17 cellular contexts compared by ENCODE assay signal in the genomic region with DNA sequence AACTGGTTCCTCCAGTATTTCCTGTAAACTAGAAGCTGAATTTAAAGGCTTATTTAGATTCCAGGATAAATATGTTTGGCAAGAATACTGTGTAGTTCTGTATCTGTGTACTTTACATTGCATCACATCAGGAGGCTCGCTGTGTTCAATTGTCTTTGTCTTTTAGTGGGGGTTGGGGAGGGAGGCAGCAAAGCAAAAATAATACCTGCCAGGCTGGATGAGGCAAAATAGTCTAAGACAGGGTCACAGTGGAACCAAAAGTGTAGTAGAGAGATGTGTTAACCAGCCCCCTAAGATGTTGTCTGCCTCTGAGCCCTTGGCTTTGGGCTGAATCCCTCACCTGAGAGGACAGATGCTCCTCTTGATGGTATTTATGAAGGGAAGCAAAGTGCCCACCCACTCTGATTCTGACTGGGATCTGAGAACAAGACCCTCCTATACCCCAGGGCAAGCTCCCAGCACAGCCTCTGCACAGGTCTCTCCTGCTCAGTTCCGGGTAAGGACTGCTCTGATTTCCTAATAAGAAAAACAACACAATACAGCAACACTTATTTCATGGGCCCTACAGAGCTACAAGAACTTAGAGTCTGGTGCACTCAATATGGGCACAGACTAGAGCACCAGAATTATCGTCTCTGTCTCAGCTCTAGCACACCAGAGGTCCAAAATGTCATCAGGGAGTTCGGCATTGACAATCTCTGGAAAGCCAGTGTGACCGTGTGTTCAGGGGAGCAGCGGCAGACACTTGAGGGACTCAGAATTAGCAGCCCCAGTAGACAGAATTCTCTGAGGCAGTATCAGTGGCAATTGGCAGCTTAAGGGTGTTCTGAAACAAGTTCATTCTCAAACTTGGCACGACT.
"Had no signal": no experiment of that assay in that cellular context is flagged by ENCODE, and none has a peak within 500 bp of the region (broad histone marks: within the 10 kb centered on the region; RNA-seq: fewer than 3 reads in every experiment).

No MANE protein-coding gene starts in this region.

- H3K27me3 ChIP-seq: spleen, upper lobe of right lung had no signal

- DNase-seq: activated CD4-positive, alpha-beta T cell treated with anti-CD3 and anti-CD28 coated beads for 4 hours; activated naive CD4-positive, alpha-beta T cell; activated naive CD8-positive, alpha-beta T cell treated with anti-CD3 and anti-CD28 coated beads, Interleukin-2, amount 50 U/mL, for 24 hours; effector CD4-positive, alpha-beta T cell; hippocampal formation; naive thymus-derived CD8-positive, alpha-beta T cell; psoas muscle; spleen; stimulated activated naive CD4-positive, alpha-beta T cell treated with Interleukin-2 at 50 U/mL for 16 hours; T-helper 9 cell; upper lobe of right lung; WERI-Rb-1 had no signal

- H3K4me3 Mint-ChIP-seq: activated naive CD8-positive, alpha-beta T cell treated with anti-CD3 and anti-CD28 coated beads, Interleukin-2, amount 50 U/mL, for 24 hours; activated T-helper 1 cell treated with anti-CD3 and anti-CD28 coated beads, Interleukin-12 subunit alpha, Interleukin-12 subunit beta, Interleukin-2, Interleukin-4 antibody, amounts not matched to agents 30 ng/mL and 10 ng/mL and 1 ng/mL, durations not matched to agents 14 hours and 24 hours and 36 hours; naive thymus-derived CD8-positive, alpha-beta T cell had no signal

- H3K36me3 ChIP-seq: spleen, upper lobe of right lung, WERI-Rb-1 had no signal

- FAIRE-seq: astrocyte had no signal

- ATAC-seq: activated naive CD8-positive, alpha-beta T cell treated with anti-CD3 and anti-CD28 coated beads, Interleukin-2, amount 50 U/mL, for 24 hours; naive thymus-derived CD8-positive, alpha-beta T cell; psoas muscle; sciatic nerve; upper lobe of right lung had no signal

- H3K4me1 ChIP-seq: psoas muscle, spleen, upper lobe of right lung had no signal

- H3K4me1 Mint-ChIP-seq: activated naive CD8-positive, alpha-beta T cell treated with anti-CD3 and anti-CD28 coated beads, Interleukin-2, amount 50 U/mL, for 24 hours; naive thymus-derived CD8-positive, alpha-beta T cell had no signal

- H3K27ac ChIP-seq: coronary artery, psoas muscle, spleen, upper lobe of right lung, WERI-Rb-1 had no signal

- H3K9me3 Mint-ChIP-seq: activated naive CD8-positive, alpha-beta T cell treated with anti-CD3 and anti-CD28 coated beads, Interleukin-2, amount 50 U/mL, for 24 hours; activated T-helper 1 cell treated with anti-CD3 and anti-CD28 coated beads, Interleukin-12 subunit alpha, Interleukin-12 subunit beta, Interleukin-2, Interleukin-4 antibody, amounts not matched to agents 30 ng/mL and 10 ng/mL and 1 ng/mL, durations not matched to agents 14 hours and 24 hours and 36 hours; naive thymus-derived CD8-positive, alpha-beta T cell had no signal

- H3K4me3 ChIP-seq: coronary artery, lung, psoas muscle, spleen, upper lobe of right lung had no signal

- H3K36me3 Mint-ChIP-seq: naive thymus-derived CD8-positive, alpha-beta T cell had no signal

- H3K27ac Mint-ChIP-seq: activated naive CD8-positive, alpha-beta T cell treated with anti-CD3 and anti-CD28 coated beads, Interleukin-2, amount 50 U/mL, for 24 hours; activated T-helper 1 cell treated with anti-CD3 and anti-CD28 coated beads, Interleukin-12 subunit alpha, Interleukin-12 subunit beta, Interleukin-2, Interleukin-4 antibody, amounts not matched to agents 30 ng/mL and 10 ng/mL and 1 ng/mL, durations not matched to agents 14 hours and 24 hours and 36 hours; naive thymus-derived CD8-positive, alpha-beta T cell had no signal

- H3K9me3 ChIP-seq: psoas muscle, spleen, upper lobe of right lung had no signal
